9 cellular contexts compared by ENCODE assay signal in the genomic region with DNA sequence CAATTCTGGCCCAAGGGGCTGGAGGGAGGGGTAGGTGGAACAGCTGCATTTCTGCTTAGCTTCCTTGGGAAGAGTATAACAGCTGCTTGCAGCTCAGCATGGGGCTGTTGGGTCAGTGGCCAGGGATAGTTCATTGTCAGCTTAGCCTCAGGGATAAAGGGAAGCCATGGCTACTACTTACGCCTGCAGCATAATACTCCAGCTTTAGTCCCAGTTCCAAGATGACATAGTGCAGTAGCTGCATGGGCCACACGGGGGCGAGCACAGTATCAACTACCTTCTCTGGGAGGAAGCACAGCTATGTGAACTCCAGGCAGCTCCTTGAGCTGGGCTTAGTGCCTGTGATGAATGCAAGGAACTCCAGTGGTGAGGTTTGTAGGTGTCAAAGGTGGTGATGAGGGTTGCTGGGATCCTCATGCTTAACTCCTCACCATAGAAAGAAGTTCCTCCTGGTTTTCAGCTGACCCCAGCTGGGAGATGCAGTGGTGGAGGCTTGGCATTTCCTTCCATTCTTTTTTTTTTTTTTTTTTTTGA.
DNase-seq lines count a peak whose midpoint lies in the region; TF ChIP-seq lines count a peak whose summit lies in the region.
"Had no signal": no experiment of that assay in that cellular context is flagged by ENCODE, and none has a peak within 500 bp of the region (broad histone marks: within the 10 kb centered on the region; RNA-seq: fewer than 3 reads in every experiment).

No MANE protein-coding gene starts in this region.

- no peaks in the 10 kb centered on the region for H3K9me3 ChIP-seq in HAP-1

- H3K4me3 ChIP-seq in HAP-1 (no peak overlapping the region), astrocyte of the cerebellum (ENCODE audit: low read depth, low read length) (no peak overlapping the region)
- H3K4me3 ChIP-seq: BLaER1 treated with 17β-estradiol and CSF1 and Interleukin-3, amounts not matched to agents 10 nM and 100 nM had no signal

- peak; percentile 84 for TF ChIP-seq CTCF in astrocyte of the cerebellum (IDR thresholded peaks at IDR 0.05; ENCODE audit: low read depth, low read length, missing control alignments)

- no peaks in the 10 kb centered on the region for H3K36me3 ChIP-seq in HAP-1 (replicated peaks)

- H3K27me3 ChIP-seq in HAP-1 (ENCODE audit: low read depth), result peaks cover 4% of the 10 kb centered on the region; the same call in 1 of the 2 replicates
- H3K27me3 ChIP-seq: BLaER1 treated with 17β-estradiol and CSF1 and Interleukin-3, amounts not matched to agents 10 nM and 100 nM had no signal

- in situ Hi-C loops in HAP-1 (cut with MboI; ENCODE audit: low sequenced_read_pairs) (no loop called here), astrocyte of the cerebellum (cut with HindIII; ENCODE audit: low sequenced_read_pairs) (no loop called here)

- peak; percentile 26 to 71 (median 51) for DNase-seq in NCI-H1417 (lab: John Stamatoyannopoulos, UW)
- no peak for DNase-seq in NCI-H1417 treated with DMSO at 0.1 percent for 48 hours (lab: John Stamatoyannopoulos, UW)
- peak; percentile 75 to 89 for DNase-seq in HAP-1 (ENCODE audit: low spot score in 2 of 2)
- peak; percentile 69 for DNase-seq in LoVo (ENCODE audit: low spot score)
- DNase-seq in T-helper 9 cell, result peak; percentile 55
- peak; percentile 54 for DNase-seq in astrocyte of the cerebellum (ENCODE audit: low read depth)
- peak; percentile 67 for DNase-seq in iPS DF 19.7 (ENCODE audit: low read depth, low spot score)
- peak; percentile 69 for DNase-seq in stimulated activated CD4-positive, alpha-beta T cell treated with anti-CD3 and anti-CD28 coated beads, Interleukin-12 subunit alpha, Interleukin-12 subunit beta, amount 100 ng/mL, for 4 hours

- no peaks in the 10 kb centered on the region for H3K4me1 ChIP-seq in HAP-1
